ENCODE assay signal across 16 cellular contexts in genomic region chr17:65628637-65629036, GRCh38.
DNase-seq lines count a peak whose midpoint lies in the region; TF ChIP-seq lines count a peak whose summit lies in the region.
"Had no signal": no experiment of that assay in that cellular context is flagged by ENCODE, and none has a peak within 500 bp of the region (broad histone marks: within the 10 kb centered on the region; RNA-seq: fewer than 3 reads in every experiment).

No MANE protein-coding gene starts in this region.

- H2AFZ ChIP-seq in mesenchymal stem cell (ENCODE audit: low read depth, low read length): no peak overlapping the region
- H2AFZ ChIP-seq in OCI-LY7 (ENCODE audit: low read length): no peak overlapping the region

- H3K9me3 Mint-ChIP-seq in Caco-2 (ENCODE audit: unreplicated experiment): no peaks in the 10 kb centered on the region
- H3K9me3 Mint-ChIP-seq: activated CD4-positive, alpha-beta memory T cell treated with anti-CD3 and anti-CD28 coated beads for 36 hours; activated naive CD8-positive, alpha-beta T cell treated with anti-CD3 and anti-CD28 coated beads, Interleukin-2, amount 50 U/mL, for 24 hours had no signal

- no peak overlapping the region for H3K23ac ChIP-seq in mesenchymal stem cell (ENCODE audit: low read length in 2 of 2)

- no peak overlapping the region for H2BK12ac ChIP-seq in mesenchymal stem cell (ENCODE audit: low read length in 2 of 2)

- no peak for TF ChIP-seq CTCF in Caco-2 (IDR thresholded peaks at IDR 0.05; ENCODE audit: insufficient read depth in 1 of 2, low read depth in 1 of 2, low read length in 1 of 2, severe bottlenecking in 1 of 2, unreplicated experiment in 1 of 2)
- no peak for TF ChIP-seq CTCF in brain microvascular endothelial cell (IDR thresholded peaks at IDR 0.05; ENCODE audit: low read depth, low read length, missing control alignments)
- TF ChIP-seq CTCF in OCI-LY7 (conservative IDR thresholded peaks at IDR 0.05; ENCODE audit: low read length): no peak

- no peaks in the 10 kb centered on the region for H4K20me1 ChIP-seq in OCI-LY7 (ENCODE audit: insufficient read depth, low read length)

- H3K27ac Mint-ChIP-seq in Caco-2 (ENCODE audit: unreplicated experiment): peak overlapping the region; percentile 39
- H3K27ac Mint-ChIP-seq: activated CD4-positive, alpha-beta memory T cell treated with anti-CD3 and anti-CD28 coated beads for 36 hours; activated naive CD8-positive, alpha-beta T cell treated with anti-CD3 and anti-CD28 coated beads, Interleukin-2, amount 50 U/mL, for 24 hours had no signal

- CTCF ChIA-PET in Caco-2 (lab: Charles Lee): no interaction called here
- CTCF ChIA-PET in OCI-LY7 (lab: Charles Lee; ENCODE audit: unreplicated experiment): no interaction called here

- no TSS peak for BruUV-seq in Caco-2 (replicated peaks; lab: Mats Ljungman, UMichigan)
- BruUV-seq in OCI-LY7 (replicated peaks; lab: Mats Ljungman, UMichigan): no TSS peak

- H4K91ac ChIP-seq in mesenchymal stem cell (ENCODE audit: low read length): no peak overlapping the region

- H4K8ac ChIP-seq in mesenchymal stem cell (ENCODE audit: low read length): no peak overlapping the region

- no peak overlapping the region for H2BK120ac ChIP-seq in mesenchymal stem cell (ENCODE audit: low read depth, low read length)

- no peak overlapping the region for H3K4ac ChIP-seq in mesenchymal stem cell (ENCODE audit: low read depth in 1 of 2, low read length in 2 of 2)

- POLR2A ChIA-PET in Caco-2 (lab: Charles Lee): no interaction called here
- POLR2A ChIA-PET in OCI-LY7 (lab: Charles Lee): no interaction called here

- H2BK15ac ChIP-seq in mesenchymal stem cell (ENCODE audit: low read depth, poor library complexity, severe bottlenecking): no peak overlapping the region

- H3K9me2 ChIP-seq in OCI-LY7 (ENCODE audit: insufficient read depth, low read length): no peaks in the 10 kb centered on the region
- H3K9me2 ChIP-seq: SK-N-SH had no signal

- H3K9ac ChIP-seq in mesenchymal stem cell (ENCODE audit: low read length): no peak overlapping the region
- H3K9ac ChIP-seq in skeletal muscle satellite cell (ENCODE audit: low read depth, low read length): no peak overlapping the region
- H3K9ac ChIP-seq: SK-N-SH had no signal

- H3K18ac ChIP-seq in mesenchymal stem cell (ENCODE audit: low read depth in 1 of 2, low read length in 2 of 2): no peak overlapping the region

- peak overlapping the region; percentile 79 for H3K4me2 ChIP-seq in mesenchymal stem cell (ENCODE audit: low read length, poor library complexity, severe bottlenecking)
- peak overlapping the region; percentile 63 for H3K4me2 ChIP-seq in skeletal muscle satellite cell (ENCODE audit: low read length)
- no peak overlapping the region for H3K4me2 ChIP-seq in OCI-LY7 (ENCODE audit: low read length)
- H3K4me2 ChIP-seq: SK-N-SH had no signal

- no peaks in the 10 kb centered on the region for H3K79me1 ChIP-seq in mesenchymal stem cell (replicated peaks; ENCODE audit: low read length, poor library complexity, severe bottlenecking)

- no peaks in the 10 kb centered on the region for H3K36me3 Mint-ChIP-seq in Caco-2 (ENCODE audit: insufficient read depth, unreplicated experiment)
- H3K36me3 Mint-ChIP-seq: activated CD4-positive, alpha-beta memory T cell treated with anti-CD3 and anti-CD28 coated beads for 36 hours had no signal

- in situ Hi-C loops in brain microvascular endothelial cell (cut with HindIII; ENCODE audit: low pct_ligation_motif_present, low sequenced_read_pairs): no loop called here

- H3K27me3 ChIP-seq in Caco-2 (replicated peaks; ENCODE audit: control insufficient read depth, insufficient read depth, low read length) (no peaks in the 10 kb centered on the region), brain microvascular endothelial cell (replicated peaks) (no peaks in the 10 kb centered on the region), mesenchymal stem cell (ENCODE audit: control insufficient read depth in 1 of 2, insufficient read depth in 1 of 2, low read length in 2 of 2) (no peaks in the 10 kb centered on the region), skeletal muscle satellite cell (ENCODE audit: control insufficient read depth, insufficient read depth, low read length) (no peaks in the 10 kb centered on the region)
- H3K27me3 ChIP-seq: body of pancreas had no signal

- no peaks in the 10 kb centered on the region for H3K79me2 ChIP-seq in OCI-LY7 (ENCODE audit: insufficient read depth, low read depth, low read length)

- H3K9me3 ChIP-seq in Caco-2: no peaks in the 10 kb centered on the region
- no peaks in the 10 kb centered on the region for H3K9me3 ChIP-seq in mesenchymal stem cell (ENCODE audit: control insufficient read depth, low read length)
- H3K9me3 ChIP-seq in skeletal muscle satellite cell (replicated peaks; ENCODE audit: low read length): no peaks in the 10 kb centered on the region
- no peaks in the 10 kb centered on the region for H3K9me3 ChIP-seq in OCI-LY7 (ENCODE audit: low read length)
- H3K9me3 ChIP-seq: body of pancreas, SK-N-SH had no signal

- H3K4me3 ChIP-seq in Caco-2 (ENCODE audit: low read depth, low read length) (no peak overlapping the region), brain microvascular endothelial cell (ENCODE audit: low read depth, low read length) (no peak overlapping the region), mesenchymal stem cell (ENCODE audit: insufficient read depth in 1 of 2, low read depth in 1 of 2, low read length in 2 of 2) (no peak overlapping the region), skeletal muscle satellite cell (ENCODE audit: low read length) (no peak overlapping the region), OCI-LY7 (ENCODE audit: low read depth, low read length, poor library complexity, severe bottlenecking) (no peak overlapping the region)
- H3K4me3 ChIP-seq: body of pancreas had no signal

- no peak for DNase-seq in Caco-2
- no peak for DNase-seq in brain microvascular endothelial cell
- no peak for DNase-seq in mesenchymal stem cell
- DNase-seq in occipital lobe (lab: John Stamatoyannopoulos, UW): no peak
- DNase-seq in activated T-cell treated with anti-CD3 and anti-CD28 coated beads for 4 hours: no peak
- no peak for DNase-seq in OCI-LY7 (ENCODE audit: low spot score)
- no peak for DNase-seq in GM19240 (ENCODE audit: insufficient read length, low spot score)
- DNase-seq: activated CD4-positive, alpha-beta memory T cell treated with anti-CD3 and anti-CD28 coated beads for 36 hours; activated effector memory CD4-positive, alpha-beta T cell treated with anti-CD3 and anti-CD28 coated beads, Interleukin-2, amount 50 U/mL, for 16 hours; activated naive CD8-positive, alpha-beta T cell treated with anti-CD3 and anti-CD28 coated beads, Interleukin-2, amount 50 U/mL, for 24 hours; cortex of kidney; NCI-H2107; SK-N-SH had no signal

- intact Hi-C loops in Caco-2 (cut with micrococcal nuclease; ENCODE audit: unreplicated experiment): loop anchor here (1.0 to 2.0 kb wide), 2 partner anchors 40 kb away; no protein-coding TSS in a partner anchor
- intact Hi-C loops in OCI-LY7 (cut with micrococcal nuclease; ENCODE audit: unreplicated experiment): no loop called here

- peaks cover 40% of the 10 kb centered on the region for H3K4me1 Mint-ChIP-seq in Caco-2 (ENCODE audit: low read depth, unreplicated experiment)
- H3K4me1 Mint-ChIP-seq: activated naive CD8-positive, alpha-beta T cell treated with anti-CD3 and anti-CD28 coated beads, Interleukin-2, amount 50 U/mL, for 24 hours had no signal

- no peak overlapping the region for H2AK5ac ChIP-seq in mesenchymal stem cell (ENCODE audit: low read length, severe bottlenecking)

- H3K14ac ChIP-seq in mesenchymal stem cell (ENCODE audit: low read length in 2 of 2): no peak overlapping the region

- no peak overlapping the region for H2BK5ac ChIP-seq in mesenchymal stem cell (ENCODE audit: low read depth, low read length, poor library complexity, severe bottlenecking)

- H3K36me3 ChIP-seq in Caco-2 (ENCODE audit: control insufficient read depth, insufficient read depth, low read length): no peaks in the 10 kb centered on the region
- no peaks in the 10 kb centered on the region for H3K36me3 ChIP-seq in brain microvascular endothelial cell (replicated peaks)
- peaks cover 0 to 3% of the 10 kb centered on the region in 2 experiments for H3K36me3 ChIP-seq in mesenchymal stem cell (ENCODE audit: control insufficient read depth in 1 of 2, insufficient read depth in 2 of 2, low read depth in 1 of 2, low read length in 2 of 2)
- H3K36me3 ChIP-seq in skeletal muscle satellite cell (ENCODE audit: insufficient read depth, low read length): no peaks in the 10 kb centered on the region
- no peaks in the 10 kb centered on the region for H3K36me3 ChIP-seq in OCI-LY7 (ENCODE audit: insufficient read depth, low read length)

- H3K4me3 Mint-ChIP-seq in Caco-2 (ENCODE audit: unreplicated experiment): peak overlapping the region; percentile 62
- H3K4me3 Mint-ChIP-seq: activated CD4-positive, alpha-beta memory T cell treated with anti-CD3 and anti-CD28 coated beads for 36 hours; activated naive CD8-positive, alpha-beta T cell treated with anti-CD3 and anti-CD28 coated beads, Interleukin-2, amount 50 U/mL, for 24 hours had no signal

- H3K27ac ChIP-seq in brain microvascular endothelial cell (peak overlapping the region; percentile 35), mesenchymal stem cell (ENCODE audit: low read length, poor library complexity, severe bottlenecking) (peak overlapping the region; percentile 31), OCI-LY7 (ENCODE audit: low read depth, low read length, poor library complexity, severe bottlenecking) (no peak overlapping the region)
- H3K27ac ChIP-seq: body of pancreas, HL-60 had no signal

- WGBS in mesenchymal stem cell: 75% methylated on average over 8 of the region's 8 CpGs

- H3K27me3 Mint-ChIP-seq in Caco-2 (ENCODE audit: insufficient read depth, unreplicated experiment): no peaks in the 10 kb centered on the region
- H3K27me3 Mint-ChIP-seq: activated CD4-positive, alpha-beta memory T cell treated with anti-CD3 and anti-CD28 coated beads for 36 hours; activated naive CD8-positive, alpha-beta T cell treated with anti-CD3 and anti-CD28 coated beads, Interleukin-2, amount 50 U/mL, for 24 hours had no signal

- peaks cover 39% of the 10 kb centered on the region for H3K4me1 ChIP-seq in Caco-2
- H3K4me1 ChIP-seq in mesenchymal stem cell (ENCODE audit: control insufficient read depth, insufficient read depth, low read depth, low read length): peaks cover 13% of the 10 kb centered on the region
- H3K4me1 ChIP-seq in skeletal muscle satellite cell (ENCODE audit: control insufficient read depth, insufficient read depth, low read length): peaks cover 15% of the 10 kb centered on the region
- H3K4me1 ChIP-seq in OCI-LY7 (ENCODE audit: insufficient read depth, low read length, poor library complexity, severe bottlenecking): no peaks in the 10 kb centered on the region
